In the genomic region with DNA sequence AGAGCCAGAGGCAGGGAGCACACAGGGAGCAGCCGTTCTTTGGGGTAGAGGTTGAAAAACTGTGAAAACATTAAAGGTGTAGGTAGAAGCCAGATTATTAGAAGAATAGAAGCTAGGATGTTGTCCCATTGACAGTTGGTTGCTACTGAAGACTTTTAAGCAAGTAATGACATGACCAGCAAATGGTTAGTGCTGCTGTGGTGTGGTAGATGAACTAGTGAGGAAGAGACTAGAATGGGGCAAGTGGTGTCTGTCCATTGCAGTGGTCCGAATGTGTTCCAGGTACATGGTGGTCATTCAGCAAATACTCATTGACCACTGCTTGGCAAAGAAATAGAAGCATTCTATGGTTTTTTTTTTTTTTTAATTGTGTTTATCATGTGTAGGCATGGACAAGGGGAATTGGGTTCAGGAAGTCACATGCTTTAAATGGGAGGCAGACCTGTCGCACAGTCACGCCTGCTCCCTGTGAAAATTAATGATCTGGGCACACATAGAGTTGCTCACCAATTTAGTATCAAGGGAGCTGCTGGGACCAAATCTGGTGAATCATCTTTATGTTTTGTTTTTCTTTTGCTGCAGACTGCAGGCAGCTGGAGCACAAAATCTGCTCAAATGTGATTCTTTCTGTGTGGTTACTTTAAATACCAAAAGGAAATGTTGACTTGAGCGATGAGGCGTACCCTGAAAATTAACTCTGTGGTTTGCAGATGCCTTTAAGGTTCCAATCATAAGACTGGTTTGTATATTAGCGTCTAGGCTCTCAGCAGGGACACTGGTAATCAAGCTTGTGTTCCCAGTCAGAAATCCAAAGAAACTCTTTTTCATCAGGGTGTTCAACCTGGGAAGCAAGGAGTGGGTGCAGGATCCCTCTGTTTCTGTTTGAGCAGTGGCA, we compare ENCODE assay signal across 8 cellular contexts. TPM values are rescaled to one million over a fixed set of nuclear protein-coding genes. Genes with fewer than 3 reads are reported as not detected.
A peak's percentile ranks its signal among the peaks of the same experiment; 100 is the strongest.
DNase-seq lines count a peak whose midpoint lies in the region; ATAC-seq and TF ChIP-seq lines count a peak whose summit lies in the region.

No MANE protein-coding gene starts in this region.

- peak; percentile 68 for DNase-seq in activated CD8-positive, alpha-beta memory T cell treated with anti-CD3 and anti-CD28 coated beads for 24 hours
- no peak for DNase-seq in activated CD8-positive, alpha-beta memory T cell treated with anti-CD3 and anti-CD28 coated beads, Interleukin-2, amount 50 U/mL, for 48 hours
- peak; percentile 68 for DNase-seq in activated CD4-positive, alpha-beta T cell treated with anti-CD3 and anti-CD28 coated beads, Interleukin-2, amount 10 ng/mL, durations not matched to agents 7 days and 5 days
- DNase-seq in epithelial cell of esophagus (ENCODE audit: low read depth) (peak; percentile 52), renal cortical epithelial cell (ENCODE audit: low read depth) (peak; percentile 99), RWPE1 (ENCODE audit: low spot score) (no peak), cerebellum (ENCODE audit: low spot score) (no peak)

- TF ChIP-seq CTCF in epithelial cell of esophagus (IDR thresholded peaks at IDR 0.05; ENCODE audit: insufficient read depth, low read depth, low read length, missing control alignments) (no peak), RWPE1 (conservative IDR thresholded peaks at IDR 0.05; ENCODE audit: low read depth) (no peak)

- H3K36me3 Mint-ChIP-seq in activated CD4-positive, alpha-beta T cell treated with anti-CD3 and anti-CD28 coated beads, Interleukin-2, amount 10 ng/mL, durations not matched to agents 7 days and 5 days (ENCODE audit: low read depth): peaks cover 36% of the 10 kb centered on the region

- H3K9me3 Mint-ChIP-seq in activated CD4-positive, alpha-beta T cell treated with anti-CD3 and anti-CD28 coated beads, Interleukin-2, amount 10 ng/mL, durations not matched to agents 7 days and 5 days: peaks cover 4% of the 10 kb centered on the region

- POLR2A ChIA-PET in activated CD4-positive, alpha-beta T cell treated with anti-CD3 and anti-CD28 coated beads, Interleukin-2, amount 10 ng/mL, durations not matched to agents 7 days and 5 days (lab: Charles Lee): interaction anchor here (0.5 kb wide), 1 partner anchor 80 kb away, joined by 3 read pairs; no protein-coding TSS in a partner anchor
- POLR2A ChIA-PET in RWPE1 (lab: Yijun Ruan, JAX; ENCODE audit: low non-redundant PET): no interaction called here

- no peaks in the 10 kb centered on the region for H3K27me3 Mint-ChIP-seq in activated CD4-positive, alpha-beta T cell treated with anti-CD3 and anti-CD28 coated beads, Interleukin-2, amount 10 ng/mL, durations not matched to agents 7 days and 5 days

- H3K27ac Mint-ChIP-seq in activated CD4-positive, alpha-beta T cell treated with anti-CD3 and anti-CD28 coated beads, Interleukin-2, amount 10 ng/mL, durations not matched to agents 7 days and 5 days: peak overlapping the region; percentile 86

- no peak overlapping the region for H3K4me3 ChIP-seq in epithelial cell of esophagus (ENCODE audit: low read length)

- peak; percentile 37 for ATAC-seq in HG03280 (IDR thresholded peaks at IDR 0.05; ENCODE audit: unreplicated experiment)

- peaks cover 85% of the 10 kb centered on the region for H3K4me1 Mint-ChIP-seq in activated CD4-positive, alpha-beta T cell treated with anti-CD3 and anti-CD28 coated beads, Interleukin-2, amount 10 ng/mL, durations not matched to agents 7 days and 5 days

- H3K4me3 Mint-ChIP-seq in activated CD4-positive, alpha-beta T cell treated with anti-CD3 and anti-CD28 coated beads, Interleukin-2, amount 10 ng/mL, durations not matched to agents 7 days and 5 days: peak overlapping the region; percentile 73

- CTCF ChIA-PET in activated CD4-positive, alpha-beta T cell treated with anti-CD3 and anti-CD28 coated beads, Interleukin-2, amount 10 ng/mL, durations not matched to agents 7 days and 5 days (lab: Charles Lee): interaction anchor here (0.8 to 2.3 kb wide), 4 partner anchors 8 to 68 kb away, joined by 3 to 10 read pairs (median 4); no protein-coding TSS in a partner anchor
- CTCF ChIA-PET in RWPE1 (lab: Yijun Ruan, JAX): interaction anchor here (0.6 to 0.9 kb wide), 2 partner anchors 15 to 118 kb away, joined by 3 to 4 read pairs; no protein-coding TSS in a partner anchor

- H3K27ac ChIP-seq in RWPE1: no peak overlapping the region

RNA-seq across cellular contexts. Expression of a gene that starts 30.7 kb away (rescaled TPM):
- total RNA-seq in activated CD4-positive, alpha-beta T cell treated with anti-CD3 and anti-CD28 coated beads, Interleukin-2, amount 10 ng/mL, durations not matched to agents 7 days and 5 days: 10 to 100 TPM in 1 of 2 experiments, 1 to 10 TPM in 1; 9.4 to 13.2 TPM
- total RNA-seq in renal cortical epithelial cell (14.2 and 37.3 TPM in 2 replicates), cerebellum (12.2 TPM)

Comparison
In these comparisons a context has a peak if more than half of its experiments do, and no peak if none do; other contexts are left out.
1. DNase-seq: peak in activated CD8-positive, alpha-beta memory T cell treated with anti-CD3 and anti-CD28 coated beads for 24 hours (single experiment), activated CD4-positive, alpha-beta T cell treated with anti-CD3 and anti-CD28 coated beads, Interleukin-2, amount 10 ng/mL, durations not matched to agents 7 days and 5 days (single experiment), epithelial cell of esophagus (single experiment) and renal cortical epithelial cell (single experiment); none in activated CD8-positive, alpha-beta memory T cell treated with anti-CD3 and anti-CD28 coated beads, Interleukin-2, amount 50 U/mL, for 48 hours (single experiment), RWPE1 (single experiment) and cerebellum (single experiment).